Comparison of ENCODE assay signal across 7 cellular contexts in the genomic region with DNA sequence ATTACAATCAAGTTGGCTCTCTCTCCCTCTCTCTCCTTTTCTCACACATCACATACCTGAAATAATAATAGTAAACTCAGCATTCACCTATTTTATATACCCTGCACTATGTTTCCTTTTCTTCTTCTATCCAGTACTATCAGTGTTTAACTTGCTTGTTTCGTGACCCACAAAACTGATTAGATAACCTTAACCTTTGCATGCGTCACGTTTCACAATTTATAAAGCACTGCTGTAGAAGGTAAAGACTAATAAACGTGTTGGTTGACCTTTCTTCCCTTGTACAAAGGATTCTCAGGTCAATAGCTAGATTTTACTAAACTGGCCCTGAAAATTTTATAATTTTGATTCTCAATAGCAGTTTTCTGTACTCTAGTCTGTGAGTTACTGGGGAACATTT.
"Had no signal": no experiment of that assay in that cellular context is flagged by ENCODE, and none has a peak within 500 bp of the region (broad histone marks: within the 10 kb centered on the region; RNA-seq: fewer than 3 reads in every experiment).

No MANE protein-coding gene starts in this region.

- H3K9ac ChIP-seq: GM23248 had no signal

- H3K27ac ChIP-seq: GM23248, HL-60 had no signal

- FAIRE-seq: K562 had no signal

- H2AFZ ChIP-seq: GM23248 had no signal

- DNase-seq: GM23248, GOT3, H7, HCEC 1CT, IMR-90 had no signal

- ATAC-seq: K562 had no signal

- H3K4me3 ChIP-seq: GM23248, K562 had no signal
